17 cellular contexts compared by ENCODE assay signal in the genomic region with DNA sequence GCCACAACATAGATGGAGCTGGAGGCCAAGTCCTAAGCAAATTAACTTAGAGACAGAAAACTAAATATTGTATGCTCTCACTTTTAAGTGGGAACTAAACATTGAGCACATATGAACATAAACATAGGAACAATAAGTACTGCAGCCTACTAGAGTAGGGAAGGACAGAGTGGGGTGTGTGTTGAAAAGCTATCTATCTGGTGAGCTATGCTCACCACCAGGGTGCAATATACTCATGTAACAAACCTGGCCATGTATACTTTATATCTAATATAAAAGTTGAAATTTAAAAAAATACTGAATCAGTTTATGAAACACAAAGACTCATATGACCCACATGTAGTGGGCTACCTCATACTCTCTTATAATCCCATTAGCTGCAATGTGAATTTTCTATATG.
DNase-seq lines count a peak whose midpoint lies in the region; ATAC-seq and TF ChIP-seq lines count a peak whose summit lies in the region.
"Had no signal": no experiment of that assay in that cellular context is flagged by ENCODE, and none has a peak within 500 bp of the region (broad histone marks: within the 10 kb centered on the region; RNA-seq: fewer than 3 reads in every experiment).

No MANE protein-coding gene starts in this region.

- H3K4me3 ChIP-seq in Loucy (ENCODE audit: low read length, poor library complexity, severe bottlenecking) (no peak overlapping the region), brain microvascular endothelial cell (ENCODE audit: low read depth, low read length) (no peak overlapping the region), body of pancreas (no peak overlapping the region)
- H3K4me3 ChIP-seq: thoracic aorta had no signal

- no peak for TF ChIP-seq POLR2A in body of pancreas (IDR thresholded peaks at IDR 0.05)

- H3K27me3 ChIP-seq in Loucy (ENCODE audit: insufficient read depth, low read length, poor library complexity, severe bottlenecking) (no peaks in the 10 kb centered on the region), brain microvascular endothelial cell (replicated peaks) (no peaks in the 10 kb centered on the region), body of pancreas (no peaks in the 10 kb centered on the region)

- DNase-seq in brain microvascular endothelial cell (no peak), left lobe of liver (ENCODE audit: low spot score) (no peak), body of pancreas (no peak)
- DNase-seq in stimulated activated naive CD8-positive, alpha-beta T cell treated with anti-CD3 and anti-CD28 coated beads, Interleukin-15, Interleukin-2, amounts not matched to agents 100 U/mL and 50 U/mL, for 24 hours, result no peak
- DNase-seq: activated CD8-positive, alpha-beta memory T cell treated with anti-CD3 and anti-CD28 coated beads for 24 hours; activated naive CD8-positive, alpha-beta T cell treated with anti-CD3 and anti-CD28 coated beads, Interleukin-2, amount 10 ng/mL, durations not matched to agents 7 days and 5 days; AML-193; central memory CD4-positive, alpha-beta T cell; COR-L47; NCI-H1417 treated with DMSO at 0.1 percent for 48 hours; NCI-H2227 treated with DMSO at 0.1 percent for 48 hours; SIG-M5 had no signal

- TF ChIP-seq CTCF in C4-2B (conservative IDR thresholded peaks at IDR 0.05) (peak; percentile 52), Loucy (conservative IDR thresholded peaks at IDR 0.05; ENCODE audit: low read length) (peak; percentile 37), brain microvascular endothelial cell (IDR thresholded peaks at IDR 0.05; ENCODE audit: low read depth, low read length, missing control alignments) (peak; percentile 40), body of pancreas (IDR thresholded peaks at IDR 0.05) (peak in 1 of 7 experiments; percentile 14)

- H3K9ac ChIP-seq in Loucy (ENCODE audit: low read depth, low read length, poor library complexity, severe bottlenecking), result no peak overlapping the region

- H3K79me2 ChIP-seq in Loucy (ENCODE audit: insufficient read depth, low read length), result no peaks in the 10 kb centered on the region

- no peaks in the 10 kb centered on the region for H4K20me1 ChIP-seq in Loucy (ENCODE audit: insufficient read depth, low read length, poor library complexity, severe bottlenecking)

- H3K27ac ChIP-seq in C4-2B, result no peak overlapping the region
- H3K27ac ChIP-seq in brain microvascular endothelial cell, result no peak overlapping the region
- H3K27ac ChIP-seq in body of pancreas, result no peak overlapping the region
- H3K27ac ChIP-seq: thoracic aorta had no signal

- in situ Hi-C loops in brain microvascular endothelial cell (cut with HindIII; ENCODE audit: low pct_ligation_motif_present, low sequenced_read_pairs), result no loop called here

- intact Hi-C loops in body of pancreas (cut with DNase I), result no loop called here

- H3K4me1 ChIP-seq in Loucy (ENCODE audit: insufficient read depth, low read length, poor library complexity, severe bottlenecking), result no peaks in the 10 kb centered on the region
- H3K4me1 ChIP-seq in body of pancreas, result no peaks in the 10 kb centered on the region

- H3K9me3 ChIP-seq in Loucy (ENCODE audit: insufficient read depth, low read depth, low read length), result no peaks in the 10 kb centered on the region
- no peaks in the 10 kb centered on the region for H3K9me3 ChIP-seq in body of pancreas
- H3K9me3 ChIP-seq: thoracic aorta had no signal

- no peaks in the 10 kb centered on the region for H3K36me3 ChIP-seq in Loucy (ENCODE audit: insufficient read depth, low read length)
- H3K36me3 ChIP-seq in brain microvascular endothelial cell (replicated peaks), result no peaks in the 10 kb centered on the region
- no peaks in the 10 kb centered on the region for H3K36me3 ChIP-seq in body of pancreas (replicated peaks in 1 of 2; ENCODE audit: insufficient read depth in 1 of 2, low read depth in 2 of 2)
- H3K36me3 ChIP-seq: thoracic aorta had no signal

- no peaks in the 10 kb centered on the region for H3F3A ChIP-seq in Loucy (ENCODE audit: low read depth)

- H2AFZ ChIP-seq in Loucy (ENCODE audit: low read length), result no peak overlapping the region

- no peaks in the 10 kb centered on the region for H3K9me2 ChIP-seq in Loucy (replicated peaks; ENCODE audit: low read depth, low read length)

- ATAC-seq in left lobe of liver (peak; percentile 51), HG03097 (IDR thresholded peaks at IDR 0.05; ENCODE audit: low FRiP score, unreplicated experiment) (no peak), GM18907 (IDR thresholded peaks at IDR 0.05; ENCODE audit: unreplicated experiment) (no peak), body of pancreas (no peak)
- no peak for ATAC-seq in stimulated activated naive CD8-positive, alpha-beta T cell treated with anti-CD3 and anti-CD28 coated beads, Interleukin-15, Interleukin-2, amounts not matched to agents 100 U/mL and 50 U/mL, for 24 hours

- no peak overlapping the region for H3K4me2 ChIP-seq in Loucy (ENCODE audit: low read depth, low read length, poor library complexity, severe bottlenecking)
